In genomic region chr2:40507429-40507828, GRCh38 we compare ENCODE assay signal across 15 cellular contexts. TPM values are rescaled to one million over a fixed set of nuclear protein-coding genes. Genes with fewer than 3 reads are reported as not detected.
A peak's percentile ranks its signal among the peaks of the same experiment; 100 is the strongest.
DNase-seq lines count a peak whose midpoint lies in the region; ATAC-seq and TF ChIP-seq lines count a peak whose summit lies in the region.
"Had no signal": no experiment of that assay in that cellular context is flagged by ENCODE, and none has a peak within 500 bp of the region (broad histone marks: within the 10 kb centered on the region; RNA-seq: fewer than 3 reads in every experiment).

No MANE protein-coding gene starts in this region.

- no peaks in the 10 kb centered on the region for H3K9me3 ChIP-seq in esophagus squamous epithelium
- H3K9me3 ChIP-seq: BLaER1 had no signal

- DNase-seq in NAMALWA (ENCODE audit: low spot score) (peak; percentile 59), kidney glomerular epithelial cell (lab: John Stamatoyannopoulos, UW) (no peak), NCI-H2081 (lab: John Stamatoyannopoulos, UW) (no peak), foreskin keratinocyte (no peak), esophagus squamous epithelium (lab: John Stamatoyannopoulos, UW) (no peak)
- DNase-seq: activated CD4-positive, alpha-beta memory T cell treated with anti-CD3 and anti-CD28 coated beads for 36 hours; activated naive CD4-positive, alpha-beta T cell; NCI-H187 treated with DMSO at 0.1 percent for 48 hours; PC-3; posterior cingulate gyrus; stimulated activated CD4-positive, alpha-beta T cell treated with anti-CD3 and anti-CD28 coated beads, Interleukin-4, amount 100 ng/mL, for 4 hours had no signal

- no peak for TF ChIP-seq CTCF in foreskin keratinocyte (conservative IDR thresholded peaks at IDR 0.05)
- TF ChIP-seq CTCF in esophagus squamous epithelium (IDR thresholded peaks at IDR 0.05), result no peak

- TF ChIP-seq POLR2A in GM18505 (IDR thresholded peaks at IDR 0.05; ENCODE audit: borderline replicate concordance, extremely low read depth, insufficient read depth, insufficient read length) (no peak), esophagus squamous epithelium (IDR thresholded peaks at IDR 0.05) (no peak)

- H3K36me3 ChIP-seq in esophagus squamous epithelium, result no peaks in the 10 kb centered on the region
- H3K36me3 ChIP-seq: BLaER1 had no signal

- H3K27me3 ChIP-seq in foreskin keratinocyte, result no peaks in the 10 kb centered on the region
- H3K27me3 ChIP-seq in esophagus squamous epithelium, result no peaks in the 10 kb centered on the region
- H3K27me3 ChIP-seq: BLaER1 had no signal

- 59 to 82% methylated on average over 1 of the region's 1 CpG for WGBS in esophagus squamous epithelium, 2 donors

- intact Hi-C loops in esophagus squamous epithelium (cut with DNase I), result no loop called here

- H3K4me1 ChIP-seq in foreskin keratinocyte, result no peaks in the 10 kb centered on the region
- H3K4me1 ChIP-seq in esophagus squamous epithelium, result no peaks in the 10 kb centered on the region
- H3K4me1 ChIP-seq: BLaER1 had no signal

- no peak overlapping the region for H3K27ac ChIP-seq in foreskin keratinocyte
- H3K27ac ChIP-seq in esophagus squamous epithelium, result no peak overlapping the region
- H3K27ac ChIP-seq: BLaER1 had no signal

- ATAC-seq in GM18505 (IDR thresholded peaks at IDR 0.05; ENCODE audit: unreplicated experiment), result peak; percentile 85
- peak; percentile 86 for ATAC-seq in GM19452 (IDR thresholded peaks at IDR 0.05; ENCODE audit: unreplicated experiment)
- peak; percentile 73 for ATAC-seq in HG02981 (IDR thresholded peaks at IDR 0.05; ENCODE audit: unreplicated experiment)
- no peak for ATAC-seq in foreskin keratinocyte
- ATAC-seq: PC-3 had no signal

- no peak overlapping the region for H3K4me3 ChIP-seq in esophagus squamous epithelium
- H3K4me3 ChIP-seq: BLaER1 had no signal

RNA-seq across cellular contexts. Expression of gene SLC8A1, which starts 55.5 kb away (rescaled TPM):
- 19.9 and 20.4 TPM in 2 replicates for total RNA-seq in foreskin keratinocyte
- polyA plus RNA-seq in foreskin keratinocyte, result 0.64 and 0.96 TPM in 2 replicates
- 10 to 100 TPM in 2 of 4 donors, 1 to 10 TPM in 2; 2.2 to 45.0 (median 9.6) TPM for total RNA-seq in esophagus squamous epithelium
